Comparison of ENCODE assay signal across 1 cellular context in the genomic region with DNA sequence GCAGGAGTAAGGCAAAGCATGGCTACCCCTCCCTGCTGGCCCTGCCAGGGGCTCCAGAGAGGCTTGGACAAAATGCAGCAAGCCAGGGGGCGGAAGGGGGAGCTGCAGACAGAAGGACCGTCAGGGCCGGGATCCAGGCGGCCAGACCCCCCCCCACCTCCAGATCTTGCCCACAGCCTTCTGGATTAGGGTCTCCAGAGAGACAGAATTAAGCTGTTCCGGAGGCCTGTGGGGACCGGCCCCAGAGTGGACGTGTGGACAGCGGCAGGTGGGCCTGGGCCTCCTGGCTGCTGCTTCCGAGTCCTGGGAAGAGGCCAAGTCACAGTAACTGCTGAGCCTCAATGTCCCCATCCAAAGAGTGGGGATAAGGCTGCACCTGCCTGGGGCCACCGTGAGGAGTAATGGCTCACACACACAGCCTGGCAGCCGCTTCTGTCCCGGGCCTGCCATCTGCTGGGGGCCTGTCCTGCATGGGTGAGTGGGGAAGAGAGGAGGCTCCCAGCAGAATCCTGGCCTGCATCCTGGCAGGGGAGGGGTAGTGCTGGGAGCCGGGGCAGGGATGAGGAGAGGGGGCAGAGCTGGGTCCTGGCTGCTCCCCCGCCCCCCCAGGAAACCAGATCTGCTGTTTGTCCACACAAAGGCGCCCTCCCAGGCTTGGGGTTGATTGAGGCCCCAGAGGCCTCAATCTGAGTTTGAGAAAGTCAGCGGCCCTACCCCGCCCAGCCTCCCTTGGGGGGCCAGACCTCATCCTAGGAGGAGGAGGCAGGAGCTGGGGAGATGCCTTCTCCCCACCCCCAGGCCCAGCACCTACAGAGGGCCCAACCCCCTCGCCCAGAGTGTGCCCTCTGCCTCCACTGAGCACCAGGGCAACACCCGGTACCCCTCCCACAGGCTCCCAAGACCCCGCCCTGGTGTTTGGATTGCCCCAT.
TF ChIP-seq lines count a peak whose summit lies in the region.

No MANE protein-coding gene starts in this region.

TF ChIP-seq in HEK293, 187 proteins besides CTCF, POLR2A, EP300 and RAD21 (continued from another document):
- TF ChIP-seq ZNF398 (tag by site-specific recombination; IDR thresholded peaks at IDR 0.05) (peak; percentile 54), ZNF433 (tag by site-specific recombination; IDR thresholded peaks at IDR 0.05; ENCODE audit: low read depth) (no peak), ZBTB17 (tag by site-specific recombination; IDR thresholded peaks at IDR 0.05) (0 out of 2 replicates have a peak, but pooled peaks have one; percentile 14), IKZF3 (tag by site-specific recombination; IDR thresholded peaks at IDR 0.05) (peak; percentile 66), PATZ1 (tag by site-specific recombination; IDR thresholded peaks at IDR 0.05) (peak; percentile 54; the same call in 1 of the 2 replicates), ZNF561 (tag by site-specific recombination; IDR thresholded peaks at IDR 0.05; ENCODE audit: borderline replicate concordance) (peak; percentile 25; the same call in 1 of the 2 replicates), GLIS1 (tag by site-specific recombination; IDR thresholded peaks at IDR 0.05) (peak; percentile 92), ZNF341 (tag by site-specific recombination; IDR thresholded peaks at IDR 0.05; ENCODE audit: low read depth) (0 out of 2 replicates have a peak, but pooled peaks have one; percentile 14), KLF17 (tag by site-specific recombination; IDR thresholded peaks at IDR 0.05) (no peak), ZSCAN23 (tag by site-specific recombination; IDR thresholded peaks at IDR 0.05) (no peak), KLF1 (tag by site-specific recombination; IDR thresholded peaks at IDR 0.05) (peak; percentile 93), GLIS2 (tag by site-specific recombination; IDR thresholded peaks at IDR 0.05) (peak; percentile 60), ZSCAN30 (tag by site-specific recombination; IDR thresholded peaks at IDR 0.05) (peak; percentile 78; the same call in 1 of the 2 replicates)
- TF ChIP-seq, protein P1, sequence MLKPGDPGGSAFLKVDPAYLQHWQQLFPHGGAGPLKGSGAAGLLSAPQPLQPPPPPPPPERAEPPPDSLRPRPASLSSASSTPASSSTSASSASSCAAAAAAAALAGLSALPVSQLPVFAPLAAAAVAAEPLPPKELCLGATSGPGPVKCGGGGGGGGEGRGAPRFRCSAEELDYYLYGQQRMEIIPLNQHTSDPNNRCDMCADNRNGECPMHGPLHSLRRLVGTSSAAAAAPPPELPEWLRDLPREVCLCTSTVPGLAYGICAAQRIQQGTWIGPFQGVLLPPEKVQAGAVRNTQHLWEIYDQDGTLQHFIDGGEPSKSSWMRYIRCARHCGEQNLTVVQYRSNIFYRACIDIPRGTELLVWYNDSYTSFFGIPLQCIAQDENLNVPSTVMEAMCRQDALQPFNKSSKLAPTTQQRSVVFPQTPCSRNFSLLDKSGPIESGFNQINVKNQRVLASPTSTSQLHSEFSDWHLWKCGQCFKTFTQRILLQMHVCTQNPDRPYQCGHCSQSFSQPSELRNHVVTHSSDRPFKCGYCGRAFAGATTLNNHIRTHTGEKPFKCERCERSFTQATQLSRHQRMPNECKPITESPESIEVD (tag by site-specific recombination; IDR thresholded peaks at IDR 0.05), result no peak
